1 cellular context compared by ENCODE assay signal in genomic region chr2:114724513-114724912, GRCh38.
TF ChIP-seq lines count a peak whose summit lies in the region.

No MANE protein-coding gene starts in this region.

TF ChIP-seq in H1, 55 proteins besides CTCF, POLR2A, EP300 and RAD21 (continued from another document):
- TF ChIP-seq CHD7 (IDR thresholded peaks at IDR 0.05; ENCODE audit: insufficient replicate concordance, low read length): no peak
- no peak for TF ChIP-seq KDM1A (IDR thresholded peaks at IDR 0.05; ENCODE audit: borderline replicate concordance, low read length)
- no peak for TF ChIP-seq TAF1 (IDR thresholded peaks at IDR 0.05; ENCODE audit: low read depth, low read length)
- TF ChIP-seq RBBP5 (IDR thresholded peaks at IDR 0.05; ENCODE audit: borderline replicate concordance, low read depth, low read length): no peak
- no peak for TF ChIP-seq CHD2 (IDR thresholded peaks at IDR 0.05; ENCODE audit: low read length)
- no peak for TF ChIP-seq POU5F1 (IDR thresholded peaks at IDR 0.05; ENCODE audit: low read depth, low read length)
- no peak for TF ChIP-seq SP4 (IDR thresholded peaks at IDR 0.05; ENCODE audit: low read length)
- TF ChIP-seq CBX8 (IDR thresholded peaks at IDR 0.05; ENCODE audit: borderline replicate concordance, low read depth, low read length): no peak
